10 cellular contexts compared by ENCODE assay signal in genomic region chr1:200129480-200129879, GRCh38.
A peak's percentile ranks its signal among the peaks of the same experiment; 100 is the strongest.
DNase-seq lines count a peak whose midpoint lies in the region; ATAC-seq lines count a peak whose summit lies in the region.
"Had no signal": no experiment of that assay in that cellular context is flagged by ENCODE, and none has a peak within 500 bp of the region (broad histone marks: within the 10 kb centered on the region; RNA-seq: fewer than 3 reads in every experiment).

No MANE protein-coding gene starts in this region.

- no peak overlapping the region for H3K4me3 Mint-ChIP-seq in T-cell
- peak overlapping the region in 2 of 8 donors; percentile 4 to 37 for H3K4me3 Mint-ChIP-seq in naive B cell

- H3K27ac Mint-ChIP-seq in T-cell (peak overlapping the region in 1 of 2 donors; percentile 55), naive B cell (peak overlapping the region in 4 of 6 donors; percentile 39 to 70 (median 56))

- H3K9me3 Mint-ChIP-seq in T-cell = no peaks in the 10 kb centered on the region
- no peaks in the 10 kb centered on the region for H3K9me3 Mint-ChIP-seq in naive B cell

- H3K4me1 Mint-ChIP-seq in T-cell (peaks cover 15 to 27% (median 21%) of the 10 kb centered on the region in 3 donors), naive B cell (peaks cover 17 to 23% (median 18%) of the 10 kb centered on the region in 3 donors)

- H3K27me3 Mint-ChIP-seq in T-cell (no peaks in the 10 kb centered on the region), naive B cell (peaks cover 0 to 4% (median 0%) of the 10 kb centered on the region in 3 donors)

- DNase-seq in NCI-H2227 (lab: John Stamatoyannopoulos, UW; ENCODE audit: unreplicated experiment) = peak; percentile 20
- no peak for DNase-seq in NCI-H2227 treated with DMSO at 0.1 percent for 48 hours (lab: John Stamatoyannopoulos, UW)
- peak in 25 of 34 experiments; percentile 1 to 48 (median 23) for DNase-seq in T-cell
- peak; percentile 23 for DNase-seq in naive B cell
- DNase-seq in GM03348 (ENCODE audit: low spot score) = no peak
- DNase-seq in NCI-H2171 treated with DMSO at 0.1 percent for 48 hours (lab: John Stamatoyannopoulos, UW) = no peak
- DNase-seq: cortex of kidney, nucleus accumbens had no signal

- CTCF ChIA-PET in T-cell (lab: Charles Lee) = no interaction called here

- H3K36me3 Mint-ChIP-seq in T-cell (no peaks in the 10 kb centered on the region), naive B cell (no peaks in the 10 kb centered on the region)

- POLR2A ChIA-PET in T-cell (lab: Charles Lee) = no interaction called here

- ATAC-seq in GM21786 (IDR thresholded peaks at IDR 0.05; ENCODE audit: unreplicated experiment) (peak; percentile 53), T-cell (replicated peaks in 1 of 4) (peak; percentile 60 to 92 (median 74)), naive B cell (ENCODE audit: low read depth in 2 of 2) (peak; percentile 80 to 86), GM21576 (IDR thresholded peaks at IDR 0.05; ENCODE audit: unreplicated experiment) (no peak)

Comparison
In these comparisons a context has a peak if more than half of its experiments do, and no peak if none do; other contexts are left out.
1. DNase-seq: peak in NCI-H2227 (single experiment), T-cell (25 of 34) and naive B cell (single experiment); none in NCI-H2227 treated with DMSO at 0.1 percent for 48 hours (single experiment), GM03348 (single experiment) and NCI-H2171 treated with DMSO at 0.1 percent for 48 hours (single experiment).